In the genomic region with DNA sequence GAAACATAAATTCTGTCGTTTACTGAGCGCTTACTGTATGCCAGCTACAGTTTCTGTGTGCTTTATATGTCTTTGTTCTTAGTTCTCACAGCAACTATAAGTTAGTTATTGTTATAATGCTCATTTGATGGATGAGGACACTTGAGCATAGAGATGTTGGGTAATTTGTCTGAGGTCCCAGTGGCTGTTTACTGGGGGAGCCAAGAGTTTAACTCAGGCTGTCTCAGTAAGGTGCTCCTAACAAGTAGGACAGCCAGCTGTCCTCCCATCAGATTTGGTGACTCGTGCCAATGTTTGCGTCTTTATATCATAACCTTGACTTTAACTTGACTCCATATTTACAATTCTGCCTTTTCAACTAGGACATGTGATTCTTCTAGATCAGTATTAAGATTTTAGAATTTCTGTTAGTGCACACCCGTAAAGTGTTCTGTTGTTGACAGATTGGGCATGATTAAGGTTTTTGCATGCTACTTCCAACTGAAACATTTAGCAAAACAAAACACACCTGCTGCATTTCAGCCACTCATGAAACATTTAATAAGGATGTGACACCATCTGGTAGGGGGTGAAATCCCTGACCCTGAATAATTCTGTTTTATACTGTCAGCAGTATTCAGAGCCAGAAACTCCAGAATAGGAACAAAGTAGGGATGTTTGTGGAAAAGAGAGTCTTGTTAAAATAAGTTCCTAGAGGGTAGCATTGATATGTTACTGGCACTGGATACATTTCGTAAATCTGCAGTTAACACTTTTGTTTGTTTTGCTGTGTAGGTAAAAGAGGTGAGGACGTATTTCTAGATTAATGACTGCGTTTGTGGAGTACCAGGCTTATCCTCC, we compare ENCODE assay signal across 1 cellular context.
TF ChIP-seq lines count a peak whose summit lies in the region.

No MANE protein-coding gene starts in this region.

TF ChIP-seq in HEK293, 187 proteins besides CTCF, POLR2A, EP300 and RAD21 (continued from another document):
- TF ChIP-seq HOXD13 (CRISPR knock-in tag; IDR thresholded peaks at IDR 0.05; ENCODE audit: borderline replicate concordance): no peak
- TF ChIP-seq ZBTB21 (tag by site-specific recombination; IDR thresholded peaks at IDR 0.05): no peak
- TF ChIP-seq, protein P1, sequence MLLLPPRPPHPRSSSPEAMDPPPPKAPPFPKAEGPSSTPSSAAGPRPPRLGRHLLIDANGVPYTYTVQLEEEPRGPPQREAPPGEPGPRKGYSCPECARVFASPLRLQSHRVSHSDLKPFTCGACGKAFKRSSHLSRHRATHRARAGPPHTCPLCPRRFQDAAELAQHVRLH (tag by site-specific recombination; IDR thresholded peaks at IDR 0.05): no peak
- TF ChIP-seq ZNF416 (tag by site-specific recombination; IDR thresholded peaks at IDR 0.05): no peak
- no peak for TF ChIP-seq ZNF501 (tag by site-specific recombination; IDR thresholded peaks at IDR 0.05)
- peak; percentile 65; the same call in 1 of the 2 replicates for TF ChIP-seq BCL6B (tag by site-specific recombination; IDR thresholded peaks at IDR 0.05)
- no peak for TF ChIP-seq ZNF404 (tag by site-specific recombination; IDR thresholded peaks at IDR 0.05)
- TF ChIP-seq, protein P2, sequence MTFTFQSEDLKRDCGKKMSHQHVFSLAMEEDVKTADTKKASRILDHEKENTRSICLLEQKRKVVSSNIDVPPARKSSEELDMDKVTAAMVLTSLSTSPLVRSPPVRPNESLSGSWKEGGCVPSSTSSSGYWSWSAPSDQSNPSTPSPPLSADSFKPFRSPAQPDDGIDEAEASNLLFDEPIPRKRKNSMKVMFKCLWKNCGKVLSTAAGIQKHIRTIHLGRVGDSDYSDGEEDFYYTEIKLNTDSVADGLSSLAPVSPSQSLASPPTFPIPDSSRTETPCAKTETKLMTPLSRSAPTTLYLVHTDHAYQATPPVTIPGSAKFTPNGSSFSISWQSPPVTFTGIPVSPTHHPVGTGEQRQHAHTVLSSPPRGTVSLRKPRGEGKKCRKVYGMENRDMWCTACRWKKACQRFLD (tag by site-specific recombination; IDR thresholded peaks at IDR 0.05): no peak
- no peak for TF ChIP-seq ZNF658 (tag by site-specific recombination; IDR thresholded peaks at IDR 0.05)
- no peak for TF ChIP-seq SCRT1 (tag by site-specific recombination; IDR thresholded peaks at IDR 0.05; ENCODE audit: borderline replicate concordance)
- no peak for TF ChIP-seq ZNF175 (tag by site-specific recombination; IDR thresholded peaks at IDR 0.05)
- TF ChIP-seq ZNF530 (tag by site-specific recombination; IDR thresholded peaks at IDR 0.05; ENCODE audit: low read depth): no peak
- no peak for TF ChIP-seq ZNF654 (tag by site-specific recombination; IDR thresholded peaks at IDR 0.05; ENCODE audit: low read depth)
- TF ChIP-seq SCRT2 (tag by site-specific recombination; IDR thresholded peaks at IDR 0.05): peak; percentile 56; the same call in 1 of the 2 replicates
- TF ChIP-seq BCL11A (tag by site-specific recombination; IDR thresholded peaks at IDR 0.05; ENCODE audit: low read depth): no peak
- no peak for TF ChIP-seq ZFP41 (tag by site-specific recombination; IDR thresholded peaks at IDR 0.05; ENCODE audit: borderline replicate concordance)
